ENCODE assay signal across 8 cellular contexts in the genomic region with DNA sequence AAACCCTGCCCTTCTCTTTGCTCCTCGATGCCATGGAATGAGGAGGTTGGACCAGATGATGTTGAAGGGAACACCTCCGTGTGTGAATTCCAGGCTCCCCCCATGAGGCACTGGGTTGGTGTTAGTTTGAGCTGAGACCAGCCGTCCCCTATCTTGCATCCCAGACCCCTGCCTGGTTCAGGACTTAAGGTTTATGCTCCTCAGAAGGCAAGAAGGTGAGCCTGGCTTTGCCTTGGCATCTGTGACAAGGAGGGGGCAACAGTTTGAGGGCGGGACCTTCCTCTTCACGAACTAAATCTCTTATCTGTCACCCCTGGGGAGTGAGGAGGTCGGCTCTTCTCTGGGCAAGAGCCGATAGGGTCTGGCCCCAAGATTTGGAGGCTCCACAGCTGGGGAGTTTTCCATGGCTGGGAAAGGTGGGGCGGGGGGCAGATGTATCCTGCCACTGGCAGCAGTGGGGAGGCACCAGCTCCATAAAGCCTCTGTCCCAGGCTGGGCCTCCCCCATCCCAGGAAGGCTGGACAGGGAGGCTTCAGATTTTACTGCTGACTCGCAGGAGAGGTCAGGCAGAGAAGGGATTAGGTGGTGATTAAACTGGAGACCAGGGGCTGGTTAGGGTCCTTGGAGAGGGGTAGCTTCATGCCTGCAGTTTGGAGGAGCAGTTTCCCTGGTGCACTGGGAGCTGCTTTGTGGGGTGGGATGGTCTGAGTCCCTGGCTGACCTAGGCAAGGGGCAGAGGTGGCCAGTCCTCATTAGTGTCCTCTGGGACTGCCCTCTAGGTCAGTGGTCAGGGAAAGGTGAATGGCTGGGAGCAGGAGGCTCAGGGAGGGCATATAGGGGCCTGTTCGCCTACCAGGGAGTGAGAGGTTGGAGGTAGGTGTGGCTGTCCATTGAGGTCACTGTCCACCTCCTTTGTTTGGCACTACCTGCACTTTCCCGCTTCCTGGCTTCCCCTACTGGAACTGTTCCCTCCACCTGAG. TPM values are rescaled to one million over a fixed set of nuclear protein-coding genes. Genes with fewer than 3 reads are reported as not detected.
A peak's percentile ranks its signal among the peaks of the same experiment; 100 is the strongest.
DNase-seq lines count a peak whose midpoint lies in the region; ATAC-seq and TF ChIP-seq lines count a peak whose summit lies in the region.

No MANE protein-coding gene starts in this region.

- ATAC-seq in stimulated activated naive CD8-positive, alpha-beta T cell treated with anti-CD3 and anti-CD28 coated beads, Interleukin-15, amount 100 ng/mL, for 72 hours = peak; percentile 6
- ATAC-seq in GM21723 (IDR thresholded peaks at IDR 0.05; ENCODE audit: unreplicated experiment) = no peak

- peaks cover 11% of the 10 kb centered on the region for H3K4me1 ChIP-seq in iPS-15b (ENCODE audit: control insufficient read depth, insufficient read depth, low read length)

- no peaks in the 10 kb centered on the region for H3K9me3 Mint-ChIP-seq in HFFc6
- no peaks in the 10 kb centered on the region for H3K9me3 Mint-ChIP-seq in activated naive CD8-positive, alpha-beta T cell (ENCODE audit: low read depth)
- no peaks in the 10 kb centered on the region for H3K9me3 Mint-ChIP-seq in stimulated activated naive CD8-positive, alpha-beta T cell treated with anti-CD3 and anti-CD28 coated beads, Interleukin-15, amount 100 ng/mL, for 72 hours

- H3K4me1 Mint-ChIP-seq in HFFc6 (ENCODE audit: low read depth) = peaks cover 37% of the 10 kb centered on the region
- peaks cover 40% of the 10 kb centered on the region for H3K4me1 Mint-ChIP-seq in activated naive CD8-positive, alpha-beta T cell (ENCODE audit: low read depth)
- peaks cover 57% of the 10 kb centered on the region for H3K4me1 Mint-ChIP-seq in stimulated activated naive CD8-positive, alpha-beta T cell treated with anti-CD3 and anti-CD28 coated beads, Interleukin-15, amount 100 ng/mL, for 72 hours

- H3K27ac Mint-ChIP-seq in HFFc6 = peak overlapping the region; percentile 36
- H3K27ac Mint-ChIP-seq in activated naive CD8-positive, alpha-beta T cell = peak overlapping the region; percentile 61
- H3K27ac Mint-ChIP-seq in stimulated activated naive CD8-positive, alpha-beta T cell treated with anti-CD3 and anti-CD28 coated beads, Interleukin-15, amount 100 ng/mL, for 72 hours = peak overlapping the region; percentile 80 to 86

- peaks cover 2% of the 10 kb centered on the region for H3K27me3 Mint-ChIP-seq in HFFc6 (ENCODE audit: insufficient read depth)
- H3K27me3 Mint-ChIP-seq in activated naive CD8-positive, alpha-beta T cell = no peaks in the 10 kb centered on the region
- H3K27me3 Mint-ChIP-seq in stimulated activated naive CD8-positive, alpha-beta T cell treated with anti-CD3 and anti-CD28 coated beads, Interleukin-15, amount 100 ng/mL, for 72 hours = no peaks in the 10 kb centered on the region

- peak overlapping the region; percentile 92 for H3K4me3 Mint-ChIP-seq in HFFc6
- peak overlapping the region; percentile 89 for H3K4me3 Mint-ChIP-seq in activated naive CD8-positive, alpha-beta T cell
- peak overlapping the region; percentile 92 to 96 for H3K4me3 Mint-ChIP-seq in stimulated activated naive CD8-positive, alpha-beta T cell treated with anti-CD3 and anti-CD28 coated beads, Interleukin-15, amount 100 ng/mL, for 72 hours

- peaks cover 20% of the 10 kb centered on the region for H3K27me3 ChIP-seq in iPS-15b (ENCODE audit: control insufficient read depth, insufficient read depth, low read length)

- H3K4me3 ChIP-seq in iPS-15b (ENCODE audit: low read depth, low read length) = peak overlapping the region; percentile 64

- H3K9ac ChIP-seq in iPS-15b (ENCODE audit: low read depth, low read length) = no peak overlapping the region

- no peak for DNase-seq in HFFc6
- DNase-seq in stimulated activated naive CD8-positive, alpha-beta T cell treated with anti-CD3 and anti-CD28 coated beads, Interleukin-15, amount 100 ng/mL, for 72 hours = no peak
- no peak for DNase-seq in SIG-M5 treated with dmso at 0.1 percent for 504 hours (lab: John Stamatoyannopoulos, UW; ENCODE audit: unreplicated experiment)
- no peak for DNase-seq in NCI-H2081 treated with DMSO at 0.1 percent for 48 hours (lab: John Stamatoyannopoulos, UW)
- no peak for DNase-seq in AG08395 (ENCODE audit: low spot score)

- no peak for TF ChIP-seq CTCF in HFFc6 (IDR thresholded peaks at IDR 0.05)

- H3K36me3 ChIP-seq in iPS-15b (ENCODE audit: control insufficient read depth, insufficient read depth, low read length) = no peaks in the 10 kb centered on the region

- H3K9me3 ChIP-seq in iPS-15b (ENCODE audit: control insufficient read depth, insufficient read depth, low read length) = no peaks in the 10 kb centered on the region

- H3K36me3 Mint-ChIP-seq in HFFc6 (ENCODE audit: low read depth) = no peaks in the 10 kb centered on the region; the same call in 1 of the 2 replicates
- no peaks in the 10 kb centered on the region for H3K36me3 Mint-ChIP-seq in activated naive CD8-positive, alpha-beta T cell

RNA-seq across cellular contexts. Expression of a gene that starts 1.1 kb away (rescaled TPM):
- total RNA-seq in HFFc6 (2021; fragmentation: NEBNext Ultra II Directional; extraction: Animal tissue kit (Norgen Biotek cat#: 25700)) = 10 to 100 TPM; 18.4 to 24.0 (median 22.8) TPM

RNA-seq across cellular contexts. Expression of a gene that starts 10.7 kb away (rescaled TPM):
- 10 to 100 TPM; 12.7 to 18.9 (median 15.3) TPM for total RNA-seq in HFFc6 (2021; fragmentation: NEBNext Ultra II Directional; extraction: Animal tissue kit (Norgen Biotek cat#: 25700))

RNA-seq across cellular contexts. Expression of a gene that starts 27.6 kb away (rescaled TPM):
- total RNA-seq in HFFc6 (2021; fragmentation: NEBNext Ultra II Directional; extraction: Animal tissue kit (Norgen Biotek cat#: 25700)) = 1 to 10 TPM; 1.7 to 5.7 (median 4.1) TPM

RNA-seq across cellular contexts. Expression of a gene that starts 41.1 kb away (rescaled TPM):
- total RNA-seq in HFFc6 (2021; fragmentation: NEBNext Ultra II Directional; extraction: Animal tissue kit (Norgen Biotek cat#: 25700)) = 1 to 10 TPM; 1.4 to 1.6 (median 1.5) TPM

RNA-seq across cellular contexts. Expression of a gene that starts 41.3 kb away (rescaled TPM):
- 100 to 1,000 TPM; 166 to 197 (median 181) TPM for total RNA-seq in HFFc6 (2021; fragmentation: NEBNext Ultra II Directional; extraction: Animal tissue kit (Norgen Biotek cat#: 25700))
